9 cellular contexts compared by ENCODE assay signal in the genomic region with DNA sequence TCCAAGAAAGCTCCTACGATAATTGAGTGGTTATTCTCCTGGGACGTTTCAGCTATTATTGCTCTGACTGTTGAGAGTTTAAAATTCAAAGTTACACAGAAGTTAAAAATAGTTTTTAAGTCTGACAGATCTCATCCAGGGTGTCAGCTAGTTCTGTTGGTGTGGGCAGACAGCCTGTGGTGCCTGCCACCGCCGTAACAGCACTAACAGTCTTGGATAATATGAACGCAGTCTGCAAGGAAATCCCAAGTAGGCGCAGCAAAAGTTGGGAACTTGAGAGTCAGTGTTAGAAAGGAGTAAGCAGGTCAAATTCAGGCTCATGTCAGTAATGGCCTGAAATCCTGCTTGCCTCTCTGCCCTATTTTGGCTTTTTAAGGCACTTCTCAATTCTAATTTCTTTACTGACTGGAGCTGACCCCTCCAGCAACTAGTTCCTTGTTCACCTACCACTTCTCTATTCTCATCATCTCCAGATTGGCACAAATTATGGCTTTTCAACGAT. TPM values are rescaled to one million over a fixed set of nuclear protein-coding genes. Genes with fewer than 3 reads are reported as not detected.
A peak's percentile ranks its signal among the peaks of the same experiment; 100 is the strongest.
DNase-seq lines count a peak whose midpoint lies in the region; ATAC-seq and TF ChIP-seq lines count a peak whose summit lies in the region.
"Had no signal": no experiment of that assay in that cellular context is flagged by ENCODE, and none has a peak within 500 bp of the region (broad histone marks: within the 10 kb centered on the region; RNA-seq: fewer than 3 reads in every experiment).

No MANE protein-coding gene starts in this region.

- no peak overlapping the region for H3K27ac Mint-ChIP-seq in natural killer cell

- H3K4me3 Mint-ChIP-seq in natural killer cell, result peak overlapping the region; percentile 95

- no peaks in the 10 kb centered on the region for H3K9me3 Mint-ChIP-seq in natural killer cell

- peaks cover 37 to 38% of the 10 kb centered on the region in 2 donors for H3K27me3 Mint-ChIP-seq in natural killer cell (ENCODE audit: low read depth in 2 of 2)

- DNase-seq in AG09309 (ENCODE audit: low read depth), result no peak
- peak; percentile 15 for DNase-seq in M059J (ENCODE audit: low read depth)
- DNase-seq in coronary artery (ENCODE audit: low spot score), result no peak
- no peak for DNase-seq in natural killer cell
- DNase-seq in SHP77 (lab: John Stamatoyannopoulos, UW), result no peak
- DNase-seq in DMS79 treated with DMSO at 0.1 percent for 48 hours (lab: John Stamatoyannopoulos, UW), result no peak

- TF ChIP-seq CTCF in AG09309 (IDR thresholded peaks at IDR 0.05; ENCODE audit: control insufficient read depth, insufficient read depth, low read depth, low read length, missing control alignments) (no peak), coronary artery (IDR thresholded peaks at IDR 0.05) (no peak), natural killer cell (IDR thresholded peaks at IDR 0.05) (no peak)

- ATAC-seq in natural killer cell (no peak), HG02571 (IDR thresholded peaks at IDR 0.05; ENCODE audit: unreplicated experiment) (no peak), GM18907 (IDR thresholded peaks at IDR 0.05; ENCODE audit: unreplicated experiment) (no peak)

- no peak overlapping the region for H3K27ac ChIP-seq in coronary artery
- H3K27ac ChIP-seq: neutrophil had no signal

- H3K4me3 ChIP-seq in AG09309 (ENCODE audit: control insufficient read depth, low read depth, low read length) (peak overlapping the region; percentile 83), coronary artery (peak overlapping the region; percentile 83)

- intact Hi-C loops in natural killer cell (cut with micrococcal nuclease), result no loop called here

- peaks cover 6% of the 10 kb centered on the region for H3K36me3 Mint-ChIP-seq in natural killer cell

- peaks cover 19 to 22% of the 10 kb centered on the region in 2 donors for H3K4me1 Mint-ChIP-seq in natural killer cell

RNA-seq across cellular contexts. Expression of gene CRYBG3, which starts 1.7 kb away (rescaled TPM):
- 9.7 and 16.4 TPM in 2 replicates for total RNA-seq in M059J (2014; rRNA removed; shearing (Covaris generic))
- total RNA-seq in natural killer cell, result 1 to 10 TPM; 1.1 to 2.4 (median 1.8) TPM

RNA-seq across cellular contexts. Expression of gene ARL6, which starts 59.0 kb away (rescaled TPM):
- 17.2 and 24.7 TPM in 2 replicates for total RNA-seq in M059J (2014; rRNA removed; shearing (Covaris generic))
- 1 to 10 TPM; 2.1 to 4.9 (median 2.3) TPM for total RNA-seq in natural killer cell
